Comparison of ENCODE assay signal across 8 cellular contexts in genomic region chr12:91577586-91578539, GRCh38.
DNase-seq lines count a peak whose midpoint lies in the region; ATAC-seq, FAIRE-seq and TF ChIP-seq lines count a peak whose summit lies in the region.

No MANE protein-coding gene starts in this region.

- FAIRE-seq in TTC549 (lab: Jason Lieb, UNC) = peak; percentile 94

- no peaks in the 10 kb centered on the region for H4K20me1 ChIP-seq in fibroblast of lung (ENCODE audit: control insufficient read depth, extremely low read depth, insufficient read depth, low read length)

- H3K36me3 ChIP-seq in CD4-positive, CD25-positive, alpha-beta regulatory T cell (ENCODE audit: control insufficient read depth, insufficient read depth, low read length) = no peaks in the 10 kb centered on the region
- H3K36me3 ChIP-seq in fibroblast of lung (ENCODE audit: control insufficient read depth, insufficient read depth, low read length) = no peaks in the 10 kb centered on the region

- peak; percentile 71 to 75 for ATAC-seq in CD4-positive, CD25-positive, alpha-beta regulatory T cell (ENCODE audit: low read depth in 2 of 2)
- ATAC-seq in GM18868 (IDR thresholded peaks at IDR 0.05; ENCODE audit: unreplicated experiment) (peak; percentile 69), GM21423 (IDR thresholded peaks at IDR 0.05; ENCODE audit: unreplicated experiment) (no peak)

- no peaks in the 10 kb centered on the region for H3K79me2 ChIP-seq in fibroblast of lung (ENCODE audit: control insufficient read depth, insufficient read depth, low read length)

- H3K27me3 Mint-ChIP-seq in CD4-positive, CD25-positive, alpha-beta regulatory T cell = no peaks in the 10 kb centered on the region
- H3K27me3 Mint-ChIP-seq in osteocyte (ENCODE audit: unreplicated experiment) = no peaks in the 10 kb centered on the region

- no peaks in the 10 kb centered on the region for H3K9me3 ChIP-seq in CD4-positive, CD25-positive, alpha-beta regulatory T cell (ENCODE audit: control insufficient read depth in 2 of 2, low read length in 2 of 2)
- no peaks in the 10 kb centered on the region for H3K9me3 ChIP-seq in fibroblast of lung (ENCODE audit: control insufficient read depth, insufficient read depth, low read depth, low read length)

- H3K27ac ChIP-seq in CD4-positive, CD25-positive, alpha-beta regulatory T cell (ENCODE audit: insufficient read depth, low read length, poor library complexity, severe bottlenecking) = no peak overlapping the region
- H3K27ac ChIP-seq in fibroblast of lung (ENCODE audit: insufficient read depth, low read length) = no peak overlapping the region

- peak overlapping the region; percentile 19 to 87 (median 86) for H3K4me3 Mint-ChIP-seq in CD4-positive, CD25-positive, alpha-beta regulatory T cell
- peak overlapping the region; percentile 60 for H3K4me3 Mint-ChIP-seq in osteocyte (ENCODE audit: unreplicated experiment)

- no peaks in the 10 kb centered on the region for H3K36me3 Mint-ChIP-seq in CD4-positive, CD25-positive, alpha-beta regulatory T cell
- H3K36me3 Mint-ChIP-seq in osteocyte (ENCODE audit: unreplicated experiment) = no peaks in the 10 kb centered on the region

- no peaks in the 10 kb centered on the region for H3K9me3 Mint-ChIP-seq in CD4-positive, CD25-positive, alpha-beta regulatory T cell
- H3K9me3 Mint-ChIP-seq in osteocyte (ENCODE audit: unreplicated experiment) = no peaks in the 10 kb centered on the region

- peak overlapping the region; percentile 52 to 91 (median 90) for H3K27ac Mint-ChIP-seq in CD4-positive, CD25-positive, alpha-beta regulatory T cell
- no peak overlapping the region for H3K27ac Mint-ChIP-seq in osteocyte (ENCODE audit: unreplicated experiment)

- H3K4me3 ChIP-seq in CD4-positive, CD25-positive, alpha-beta regulatory T cell (ENCODE audit: low read depth, low read length) = peak overlapping the region; percentile 88
- peak overlapping the region; percentile 30 to 60 (median 33) for H3K4me3 ChIP-seq in fibroblast of lung (replicated peaks in 1 of 4; ENCODE audit: control extremely low read depth in 1 of 4, insufficient read depth in 1 of 4, low read depth in 3 of 4, low read length in 4 of 4)

- H3K4me2 ChIP-seq in fibroblast of lung (ENCODE audit: extremely low read depth, insufficient read depth, low read length) = peak overlapping the region; percentile 82

- no peaks in the 10 kb centered on the region for H3K4me1 ChIP-seq in CD4-positive, CD25-positive, alpha-beta regulatory T cell (ENCODE audit: control insufficient read depth, insufficient read depth, low read length, poor library complexity, severe bottlenecking)
- H3K4me1 ChIP-seq in fibroblast of lung (ENCODE audit: control insufficient read depth, extremely low read depth, insufficient read depth, low read length) = no peaks in the 10 kb centered on the region

- H3K9ac ChIP-seq in fibroblast of lung (ENCODE audit: insufficient read depth, low read length) = no peak overlapping the region

- peaks cover 5 to 10% (median 8%) of the 10 kb centered on the region in 4 donors for H3K4me1 Mint-ChIP-seq in CD4-positive, CD25-positive, alpha-beta regulatory T cell
- H3K4me1 Mint-ChIP-seq in osteocyte (ENCODE audit: unreplicated experiment) = peaks cover 13% of the 10 kb centered on the region

- DNase-seq in CD4-positive, CD25-positive, alpha-beta regulatory T cell = peak in 2 of 3 donors; percentile 47 to 55
- DNase-seq in KBM-7 (peak; percentile 9), fibroblast of lung (ENCODE audit: low read depth in 2 of 2) (peak; percentile 30 to 65), osteocyte (ENCODE audit: extremely low spot score, unreplicated experiment) (no peak)
- DNase-seq in activated CD8-positive, alpha-beta memory T cell treated with anti-CD3 and anti-CD28 coated beads, Interleukin-2, amount 50 U/mL, for 4 hours = no peak

- in situ Hi-C loops in KBM-7 (cut with MboI; ENCODE audit: low pct_unique_long_range_greater_than_20kb, low sequenced_read_pairs) = no loop called here

- TF ChIP-seq CTCF in fibroblast of lung (conservative IDR thresholded peaks at IDR 0.05 in 1 of 2, IDR thresholded peaks at IDR 0.05 in 1 of 2; ENCODE audit: low read depth in 1 of 2, low read length in 2 of 2) (peak in 1 of 2 donors; percentile 41), osteocyte (IDR thresholded peaks at IDR 0.05) (peak; percentile 70)

- peak overlapping the region; percentile 80 for H2AFZ ChIP-seq in fibroblast of lung (ENCODE audit: low read length)

- no peaks in the 10 kb centered on the region for H3K27me3 ChIP-seq in CD4-positive, CD25-positive, alpha-beta regulatory T cell (ENCODE audit: control insufficient read depth, insufficient read depth, low read length)
- H3K27me3 ChIP-seq in fibroblast of lung (ENCODE audit: control insufficient read depth, insufficient read depth, low read length) = no peaks in the 10 kb centered on the region

Comparison
In these comparisons a context has a peak if more than half of its experiments do, and no peak if none do; other contexts are left out.
1. DNase-seq: peak in CD4-positive, CD25-positive, alpha-beta regulatory T cell (2 of 3), KBM-7 (single experiment) and fibroblast of lung (2 of 2); none in osteocyte (single experiment) and activated CD8-positive, alpha-beta memory T cell treated with anti-CD3 and anti-CD28 coated beads, Interleukin-2, amount 50 U/mL, for 4 hours (single experiment).